In genomic region chr4:121034010-121034409, GRCh38 we compare ENCODE assay signal across 19 cellular contexts. TPM values are rescaled to one million over a fixed set of nuclear protein-coding genes. Genes with fewer than 3 reads are reported as not detected.
A peak's percentile ranks its signal among the peaks of the same experiment; 100 is the strongest.
DNase-seq lines count a peak whose midpoint lies in the region; ATAC-seq, FAIRE-seq and TF ChIP-seq lines count a peak whose summit lies in the region.
"Had no signal": no experiment of that assay in that cellular context is flagged by ENCODE, and none has a peak within 500 bp of the region (broad histone marks: within the 10 kb centered on the region; RNA-seq: fewer than 3 reads in every experiment).

No MANE protein-coding gene starts in this region.

- TF ChIP-seq CTCF in left ventricle myocardium inferior (IDR thresholded peaks at IDR 0.05; ENCODE audit: borderline replicate concordance) = no peak
- no peak for TF ChIP-seq CTCF in astrocyte (IDR thresholded peaks at IDR 0.05; ENCODE audit: insufficient read depth, low read depth, low read length)
- TF ChIP-seq CTCF in transverse colon (IDR thresholded peaks at IDR 0.05) = no peak

- no peaks in the 10 kb centered on the region for H3K79me2 ChIP-seq in astrocyte (ENCODE audit: insufficient read depth, low read length)

- no peak for FAIRE-seq in astrocyte (lab: Jason Lieb, UNC)

- no peak overlapping the region for H3K4me2 ChIP-seq in astrocyte (ENCODE audit: low read length)
- H3K4me2 ChIP-seq: BLaER1 had no signal

- POLR2A ChIA-PET in CD8-positive, alpha-beta memory T cell (lab: Charles Lee) = no interaction called here

- no peaks in the 10 kb centered on the region for H3K4me1 ChIP-seq in right cardiac atrium (ENCODE audit: control insufficient read depth, insufficient read depth, low read length)
- no peaks in the 10 kb centered on the region for H3K4me1 ChIP-seq in left ventricle myocardium inferior
- H3K4me1 ChIP-seq in astrocyte (ENCODE audit: insufficient read depth, low read length) = no peaks in the 10 kb centered on the region
- H3K4me1 ChIP-seq in transverse colon = peaks cover 0 to 3% (median 0%) of the 10 kb centered on the region in 4 donors
- H3K4me1 ChIP-seq in CD8-positive, alpha-beta memory T cell (ENCODE audit: insufficient read depth, low read length) = no peaks in the 10 kb centered on the region
- H3K4me1 ChIP-seq: BLaER1 had no signal

- no peaks in the 10 kb centered on the region for H3K4me1 Mint-ChIP-seq in astrocyte (ENCODE audit: low read depth, unreplicated experiment)
- H3K4me1 Mint-ChIP-seq in CD8-positive, alpha-beta memory T cell = no peaks in the 10 kb centered on the region
- H3K4me1 Mint-ChIP-seq: activated CD4-positive, alpha-beta T cell treated with anti-CD3 and anti-CD28 coated beads for 36 hours; stimulated activated effector memory CD8-positive, alpha-beta T cell treated with anti-CD3 and anti-CD28 coated beads, Interleukin-12 subunit alpha, Interleukin-12 subunit beta, amount 100 ng/mL, for 72 hours had no signal

- H3K36me3 ChIP-seq in left ventricle myocardium inferior (no peaks in the 10 kb centered on the region), astrocyte (ENCODE audit: insufficient read depth, low read length) (no peaks in the 10 kb centered on the region), transverse colon (no peaks in the 10 kb centered on the region)
- no peaks in the 10 kb centered on the region for H3K36me3 ChIP-seq in CD8-positive, alpha-beta memory T cell (ENCODE audit: insufficient read depth, low read length)
- H3K36me3 ChIP-seq: BLaER1 had no signal

- H3K9me3 ChIP-seq in right cardiac atrium (ENCODE audit: control insufficient read depth, low read length) (no peaks in the 10 kb centered on the region), left ventricle myocardium inferior (replicated peaks) (no peaks in the 10 kb centered on the region), astrocyte (ENCODE audit: insufficient read depth, low read depth, low read length) (no peaks in the 10 kb centered on the region), transverse colon (no peaks in the 10 kb centered on the region)
- no peaks in the 10 kb centered on the region for H3K9me3 ChIP-seq in CD8-positive, alpha-beta memory T cell (ENCODE audit: low read length)
- H3K9me3 ChIP-seq: BLaER1 had no signal

- H2AFZ ChIP-seq in astrocyte (ENCODE audit: low read depth, low read length) = no peak overlapping the region

- no peak for TF ChIP-seq EP300 in transverse colon (IDR thresholded peaks at IDR 0.05; ENCODE audit: low read depth)

- CTCF ChIA-PET in CD8-positive, alpha-beta memory T cell (lab: Charles Lee) = interaction anchor here (0.8 to 1.0 kb wide), 2 partner anchors 57 to 274 kb away, joined by 3 to 4 read pairs; no protein-coding TSS in a partner anchor

- DNase-seq in right cardiac atrium = peak in 2 of 3 donors; percentile 25 to 42
- no peak for DNase-seq in left ventricle myocardium inferior
- peak; percentile 47 for DNase-seq in astrocyte (ENCODE audit: low read depth)
- DNase-seq in glomerular visceral epithelial cell (ENCODE audit: extremely low spot score) = peak; percentile 51
- DNase-seq in activated CD4-positive, alpha-beta T cell treated with anti-CD3 and anti-CD28 coated beads, Interleukin-2, amount 50 U/mL, for 4 hours = no peak
- no peak for DNase-seq in transverse colon
- no peak for DNase-seq in CD8-positive, alpha-beta memory T cell
- DNase-seq in activated CD8-positive, alpha-beta memory T cell treated with anti-CD3 and anti-CD28 coated beads for 24 hours = no peak
- DNase-seq: activated CD4-positive, alpha-beta T cell treated with anti-CD3 and anti-CD28 coated beads for 36 hours; central memory CD4-positive, alpha-beta T cell; NCI-H774; posterior cingulate gyrus; stimulated activated CD4-positive, alpha-beta T cell treated with anti-CD3 and anti-CD28 coated beads, Interleukin-2, amount 100 ng/mL, for 48 hours; SW 1271 had no signal

- TF ChIP-seq POLR2A in transverse colon (IDR thresholded peaks at IDR 0.05) = no peak

- H3K4me3 ChIP-seq in right cardiac atrium (ENCODE audit: low read length) (no peak overlapping the region), left ventricle myocardium inferior (no peak overlapping the region), astrocyte (ENCODE audit: insufficient read depth, low read depth, low read length) (no peak overlapping the region), transverse colon (no peak overlapping the region)
- H3K4me3 ChIP-seq in CD8-positive, alpha-beta memory T cell (ENCODE audit: low read length) = no peak overlapping the region
- H3K4me3 ChIP-seq: BLaER1 had no signal

- H3K27me3 ChIP-seq in right cardiac atrium (ENCODE audit: control insufficient read depth, insufficient read depth) (no peaks in the 10 kb centered on the region), left ventricle myocardium inferior (ENCODE audit: low read depth) (no peaks in the 10 kb centered on the region), astrocyte (ENCODE audit: insufficient read depth, low read length) (no peaks in the 10 kb centered on the region), transverse colon (no peaks in the 10 kb centered on the region)
- H3K27me3 ChIP-seq in CD8-positive, alpha-beta memory T cell (ENCODE audit: insufficient read depth, low read length, poor library complexity, severe bottlenecking) = no peaks in the 10 kb centered on the region
- H3K27me3 ChIP-seq: BLaER1 had no signal

- H3K27ac Mint-ChIP-seq in astrocyte (ENCODE audit: unreplicated experiment) = no peak overlapping the region
- H3K27ac Mint-ChIP-seq in CD8-positive, alpha-beta memory T cell = no peak overlapping the region
- H3K27ac Mint-ChIP-seq: activated CD4-positive, alpha-beta T cell treated with anti-CD3 and anti-CD28 coated beads for 36 hours; activated T-helper 2 cell treated with anti-CD3 and anti-CD28 coated beads, Interferon-gamma antibody, Interleukin-2, Interleukin-4, amounts not matched to agents 10 μg/mL and 5 μg/mL and 100 μg/mL, durations not matched to agents 14 hours and 24 hours and 36 hours; stimulated activated effector memory CD8-positive, alpha-beta T cell treated with anti-CD3 and anti-CD28 coated beads, Interleukin-12 subunit alpha, Interleukin-12 subunit beta, amount 100 ng/mL, for 72 hours had no signal

- no peaks in the 10 kb centered on the region for H3K36me3 Mint-ChIP-seq in astrocyte (ENCODE audit: low read depth, unreplicated experiment)
- H3K36me3 Mint-ChIP-seq in CD8-positive, alpha-beta memory T cell = no peaks in the 10 kb centered on the region
- H3K36me3 Mint-ChIP-seq: stimulated activated effector memory CD8-positive, alpha-beta T cell treated with anti-CD3 and anti-CD28 coated beads, Interleukin-12 subunit alpha, Interleukin-12 subunit beta, amount 100 ng/mL, for 72 hours had no signal

- no peaks in the 10 kb centered on the region for H3K27me3 Mint-ChIP-seq in astrocyte (ENCODE audit: low read depth, unreplicated experiment)
- no peaks in the 10 kb centered on the region for H3K27me3 Mint-ChIP-seq in CD8-positive, alpha-beta memory T cell

- no peaks in the 10 kb centered on the region for H4K20me1 ChIP-seq in astrocyte (ENCODE audit: insufficient read depth, low read length)
- H4K20me1 ChIP-seq: BLaER1 had no signal

- intact Hi-C loops in right cardiac atrium (cut with DNase I) (no loop called here), left ventricle myocardium inferior (cut with micrococcal nuclease) (no loop called here), transverse colon (cut with DNase I; ENCODE audit: low total_unique reads) (no loop called here)

- no peak overlapping the region for H3K9ac ChIP-seq in astrocyte (ENCODE audit: low read length)
- H3K9ac ChIP-seq: BLaER1 had no signal

- WGBS in right cardiac atrium = 65% methylated on average over 3 of the region's 3 CpGs
- 43 to 54% methylated on average over 3 of the region's 3 CpGs for WGBS in transverse colon (ENCODE audit: low coverage in 1 of 2), 2 donors

- H3K27ac ChIP-seq in right cardiac atrium (ENCODE audit: low read length) (no peak overlapping the region), left ventricle myocardium inferior (replicated peaks) (no peak overlapping the region), astrocyte (ENCODE audit: low read depth, low read length) (no peak overlapping the region), transverse colon (no peak overlapping the region)
- no peak overlapping the region for H3K27ac ChIP-seq in CD8-positive, alpha-beta memory T cell (ENCODE audit: low read depth, low read length)
- H3K27ac ChIP-seq: BLaER1, epithelial cell of prostate had no signal

- H3K9me3 Mint-ChIP-seq in astrocyte (ENCODE audit: unreplicated experiment) = no peaks in the 10 kb centered on the region
- no peaks in the 10 kb centered on the region for H3K9me3 Mint-ChIP-seq in CD8-positive, alpha-beta memory T cell
- H3K9me3 Mint-ChIP-seq: activated T-helper 2 cell treated with anti-CD3 and anti-CD28 coated beads, Interferon-gamma antibody, Interleukin-2, Interleukin-4, amounts not matched to agents 10 μg/mL and 5 μg/mL and 100 μg/mL, durations not matched to agents 14 hours and 24 hours and 36 hours; stimulated activated effector memory CD8-positive, alpha-beta T cell treated with anti-CD3 and anti-CD28 coated beads, Interleukin-12 subunit alpha, Interleukin-12 subunit beta, amount 100 ng/mL, for 72 hours had no signal

- H3K4me3 Mint-ChIP-seq in astrocyte (ENCODE audit: unreplicated experiment) = no peak overlapping the region
- no peak overlapping the region for H3K4me3 Mint-ChIP-seq in CD8-positive, alpha-beta memory T cell
- H3K4me3 Mint-ChIP-seq: activated CD4-positive, alpha-beta T cell treated with anti-CD3 and anti-CD28 coated beads for 36 hours; stimulated activated effector memory CD8-positive, alpha-beta T cell treated with anti-CD3 and anti-CD28 coated beads, Interleukin-12 subunit alpha, Interleukin-12 subunit beta, amount 100 ng/mL, for 72 hours had no signal

- in situ Hi-C loops in transverse colon (cut with MboI; ENCODE audit: low pct_ligation_motif_present in 1 of 4, low pct_unique_long_range_greater_than_20kb in 1 of 4, low sequenced_read_pairs in 3 of 4) = no loop called here

- no peak for ATAC-seq in right cardiac atrium
- ATAC-seq: activated CD4-positive, alpha-beta T cell treated with anti-CD3 and anti-CD28 coated beads for 36 hours; stimulated activated effector memory CD8-positive, alpha-beta T cell treated with anti-CD3 and anti-CD28 coated beads, Interleukin-12 subunit alpha, Interleukin-12 subunit beta, amount 100 ng/mL, for 72 hours had no signal

RNA-seq across cellular contexts. Expression of gene NDNF, which starts 38.3 kb away (rescaled TPM):
- total RNA-seq in right cardiac atrium = 1 to 10 TPM in 3 of 4 donors, under 1 TPM in 1; 0.50 to 6.3 (median 2.3) TPM
- polyA plus RNA-seq in right cardiac atrium = 2.5 TPM
- total RNA-seq in left ventricle myocardium inferior = 6.8 TPM
- 0.19 and 0.34 TPM in 2 replicates for total RNA-seq in astrocyte
- total RNA-seq in transverse colon = 1 to 10 TPM; 1.9 to 7.8 (median 4.8) TPM
- total RNA-seq in CD8-positive, alpha-beta memory T cell = under 1 TPM; 0.13 to 0.18 TPM
- not detected for polyA plus RNA-seq in CD8-positive, alpha-beta memory T cell
- total RNA-seq: mononuclear cell had no signal

Comparison
In these comparisons a context has a peak if more than half of its experiments do, and no peak if none do; other contexts are left out.
1. DNase-seq: peak in right cardiac atrium (2 of 3), astrocyte (single experiment) and glomerular visceral epithelial cell (single experiment); none in left ventricle myocardium inferior (single experiment), activated CD4-positive, alpha-beta T cell treated with anti-CD3 and anti-CD28 coated beads, Interleukin-2, amount 50 U/mL, for 4 hours (0 of 2), transverse colon (single experiment), CD8-positive, alpha-beta memory T cell (0 of 5) and activated CD8-positive, alpha-beta memory T cell treated with anti-CD3 and anti-CD28 coated beads for 24 hours (single experiment).